19 cellular contexts compared by ENCODE assay signal in the genomic region with DNA sequence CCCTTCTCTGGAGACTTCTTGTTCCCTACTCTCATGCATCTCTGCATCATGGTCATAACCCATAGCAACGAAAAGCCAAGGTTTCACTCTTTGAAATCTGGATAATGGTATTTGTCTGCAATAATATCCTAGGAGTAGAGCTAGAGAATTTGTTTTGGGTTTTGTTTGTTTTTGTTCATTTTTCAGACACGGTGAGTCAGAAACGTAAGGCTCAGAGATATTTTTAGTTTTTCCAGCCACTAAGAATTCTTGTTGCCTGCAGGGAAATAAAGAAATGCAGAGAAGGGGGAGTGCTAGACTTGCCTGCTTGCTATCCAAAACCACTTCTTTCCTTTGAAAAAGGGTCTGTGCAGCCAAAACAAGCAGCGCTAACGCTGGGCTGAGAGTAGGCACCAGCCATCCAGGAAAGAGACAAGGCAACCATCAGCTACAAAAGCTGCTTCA. TPM values are rescaled to one million over a fixed set of nuclear protein-coding genes. Genes with fewer than 3 reads are reported as not detected.
DNase-seq lines count a peak whose midpoint lies in the region; ATAC-seq and TF ChIP-seq lines count a peak whose summit lies in the region.
"Had no signal": no experiment of that assay in that cellular context is flagged by ENCODE, and none has a peak within 500 bp of the region (broad histone marks: within the 10 kb centered on the region; RNA-seq: fewer than 3 reads in every experiment).

No MANE protein-coding gene starts in this region.

- H3K4me3 Mint-ChIP-seq in activated CD4-positive, alpha-beta T cell treated with anti-CD3 and anti-CD28 coated beads, Interleukin-2, amount 10 ng/mL, durations not matched to agents 24 days and 14 days = no peak overlapping the region
- H3K4me3 Mint-ChIP-seq: H9, mesothelial cell of epicardium had no signal

- no peak overlapping the region for H3K18ac ChIP-seq in mesenchymal stem cell (ENCODE audit: low read depth in 1 of 2, low read length in 2 of 2)

- no peak overlapping the region for H2BK15ac ChIP-seq in mesenchymal stem cell (ENCODE audit: low read depth, poor library complexity, severe bottlenecking)

- H2AK5ac ChIP-seq in mesenchymal stem cell (ENCODE audit: low read length, severe bottlenecking) = no peak overlapping the region

- H2AFZ ChIP-seq in mesenchymal stem cell (ENCODE audit: low read depth, low read length) = no peak overlapping the region

- H3K27me3 Mint-ChIP-seq in activated CD4-positive, alpha-beta T cell treated with anti-CD3 and anti-CD28 coated beads, Interleukin-2, amount 10 ng/mL, durations not matched to agents 24 days and 14 days = peaks cover 9% of the 10 kb centered on the region

- 61% methylated on average over 4 of the region's 5 CpGs for WGBS in mesenchymal stem cell

- no peaks in the 10 kb centered on the region for H3K36me3 ChIP-seq in MG63
- no peaks in the 10 kb centered on the region for H3K36me3 ChIP-seq in mesenchymal stem cell (ENCODE audit: control insufficient read depth in 1 of 2, insufficient read depth in 2 of 2, low read depth in 1 of 2, low read length in 2 of 2)
- no peaks in the 10 kb centered on the region for H3K36me3 ChIP-seq in tibial artery
- no peaks in the 10 kb centered on the region for H3K36me3 ChIP-seq in BE2C

- H3K4me1 ChIP-seq in mesenchymal stem cell (ENCODE audit: control insufficient read depth, insufficient read depth, low read depth, low read length) = no peaks in the 10 kb centered on the region
- H3K4me1 ChIP-seq in tibial artery = peaks cover 0 to 71% (median 45%) of the 10 kb centered on the region in 4 donors
- no peaks in the 10 kb centered on the region for H3K4me1 ChIP-seq in BE2C

- H3K9me3 Mint-ChIP-seq in activated CD4-positive, alpha-beta T cell treated with anti-CD3 and anti-CD28 coated beads, Interleukin-2, amount 10 ng/mL, durations not matched to agents 24 days and 14 days = no peaks in the 10 kb centered on the region
- H3K9me3 Mint-ChIP-seq: H9, mesothelial cell of epicardium had no signal

- ATAC-seq in HG03135 (IDR thresholded peaks at IDR 0.05; ENCODE audit: unreplicated experiment) = no peak

- no peaks in the 10 kb centered on the region for H3K36me3 Mint-ChIP-seq in activated CD4-positive, alpha-beta T cell treated with anti-CD3 and anti-CD28 coated beads, Interleukin-2, amount 10 ng/mL, durations not matched to agents 24 days and 14 days (ENCODE audit: low read depth)
- H3K36me3 Mint-ChIP-seq: mesothelial cell of epicardium had no signal

- H3K9me3 ChIP-seq in MG63 (no peaks in the 10 kb centered on the region), mesenchymal stem cell (ENCODE audit: control insufficient read depth, low read length) (no peaks in the 10 kb centered on the region), tibial artery (no peaks in the 10 kb centered on the region), BE2C (no peaks in the 10 kb centered on the region)

- no peak overlapping the region for H2BK120ac ChIP-seq in mesenchymal stem cell (ENCODE audit: low read depth, low read length)

- DNase-seq in MG63 (peak; percentile 31), cardiac fibroblast (ENCODE audit: low read depth in 2 of 2) (peak; percentile 25 to 31), mesenchymal stem cell (no peak), tibial artery (peak; percentile 32 to 74), BE2C (no peak)
- no peak for DNase-seq in activated CD4-positive, alpha-beta T cell treated with anti-CD3 and anti-CD28 coated beads, Interleukin-2, amount 10 ng/mL, durations not matched to agents 24 days and 14 days
- no peak for DNase-seq in stimulated activated CD4-positive, alpha-beta T cell treated with anti-CD3 and anti-CD28 coated beads, Interleukin-15, amount 100 ng/mL, for 24 hours
- DNase-seq: activated CD4-positive, alpha-beta T cell treated with anti-CD3 and anti-CD28 coated beads, Interleukin-2, amount 50 U/mL, for 1 hour; H9; NCI-H1092 treated with DMSO at 0.1 percent for 48 hours; NCI-H510A treated with DMSO at 0.1 percent for 48 hours; stimulated activated CD4-positive, alpha-beta T cell treated with anti-CD3 and anti-CD28 coated beads, Interleukin-4, amount 100 ng/mL, for 4 hours; stimulated activated naive CD4-positive, alpha-beta T cell treated with Interleukin-2 at 50 U/mL for 16 hours; T-helper 2 cell had no signal

- H4K8ac ChIP-seq in mesenchymal stem cell (ENCODE audit: low read length) = no peak overlapping the region

- no peak overlapping the region for H2BK5ac ChIP-seq in mesenchymal stem cell (ENCODE audit: low read depth, low read length, poor library complexity, severe bottlenecking)

- no peak overlapping the region for H3K27ac Mint-ChIP-seq in activated CD4-positive, alpha-beta T cell treated with anti-CD3 and anti-CD28 coated beads, Interleukin-2, amount 10 ng/mL, durations not matched to agents 24 days and 14 days
- H3K27ac Mint-ChIP-seq: H9, mesothelial cell of epicardium, progenitor cell of endocrine pancreas had no signal

- no peaks in the 10 kb centered on the region for H3K4me1 Mint-ChIP-seq in activated CD4-positive, alpha-beta T cell treated with anti-CD3 and anti-CD28 coated beads, Interleukin-2, amount 10 ng/mL, durations not matched to agents 24 days and 14 days

- no peak overlapping the region for H3K27ac ChIP-seq in mesenchymal stem cell (ENCODE audit: low read length, poor library complexity, severe bottlenecking)
- peak overlapping the region; percentile 72 to 80 for H3K27ac ChIP-seq in tibial artery
- H3K27ac ChIP-seq: epithelial cell of prostate had no signal

- H2BK12ac ChIP-seq in mesenchymal stem cell (ENCODE audit: low read length in 2 of 2) = no peak overlapping the region

- H3K14ac ChIP-seq in mesenchymal stem cell (ENCODE audit: low read length in 2 of 2) = no peak overlapping the region

- no peak overlapping the region for H3K4me2 ChIP-seq in mesenchymal stem cell (ENCODE audit: low read length, poor library complexity, severe bottlenecking)

- H3K27me3 ChIP-seq in MG63 = no peaks in the 10 kb centered on the region
- H3K27me3 ChIP-seq in mesenchymal stem cell (ENCODE audit: control insufficient read depth in 1 of 2, insufficient read depth in 1 of 2, low read length in 2 of 2) = peaks cover 4 to 28% of the 10 kb centered on the region in 2 experiments
- H3K27me3 ChIP-seq in tibial artery = no peaks in the 10 kb centered on the region
- H3K27me3 ChIP-seq in BE2C = peaks cover 83% of the 10 kb centered on the region

- no peaks in the 10 kb centered on the region for H3K79me1 ChIP-seq in mesenchymal stem cell (replicated peaks; ENCODE audit: low read length, poor library complexity, severe bottlenecking)

- no peak overlapping the region for H3K23ac ChIP-seq in mesenchymal stem cell (ENCODE audit: low read length in 2 of 2)

- H3K9ac ChIP-seq in mesenchymal stem cell (ENCODE audit: low read length) = peak overlapping the region; percentile 45

- TF ChIP-seq CTCF in cardiac fibroblast (IDR thresholded peaks at IDR 0.05; ENCODE audit: low read depth, low read length) (no peak), tibial artery (IDR thresholded peaks at IDR 0.05) (no peak), BE2C (IDR thresholded peaks at IDR 0.05; ENCODE audit: low read depth, low read length) (no peak)

- H3K4me3 ChIP-seq in MG63 = no peak overlapping the region
- H3K4me3 ChIP-seq in cardiac fibroblast (replicated peaks in 1 of 2; ENCODE audit: low read depth in 2 of 2, low read length in 2 of 2) = no peak overlapping the region
- H3K4me3 ChIP-seq in mesenchymal stem cell (ENCODE audit: insufficient read depth in 1 of 2, low read depth in 1 of 2, low read length in 2 of 2) = peak overlapping the region in 1 of 2 experiments; percentile 34
- H3K4me3 ChIP-seq in tibial artery = peak overlapping the region; percentile 11 to 24
- no peak overlapping the region for H3K4me3 ChIP-seq in BE2C (ENCODE audit: low read depth, low read length)

- H3K4ac ChIP-seq in mesenchymal stem cell (ENCODE audit: low read depth in 1 of 2, low read length in 2 of 2) = no peak overlapping the region

- intact Hi-C loops in tibial artery (cut with DNase I; ENCODE audit: low total_unique reads) = no loop called here
- intact Hi-C loops in activated CD4-positive, alpha-beta T cell treated with anti-CD3 and anti-CD28 coated beads, Interleukin-2, amount 10 ng/mL, durations not matched to agents 24 days and 14 days (cut with micrococcal nuclease) = no loop called here

- H4K91ac ChIP-seq in mesenchymal stem cell (ENCODE audit: low read length) = no peak overlapping the region

RNA-seq across cellular contexts. Expression of a gene that starts 26.0 kb away (rescaled TPM):
- not detected in 2 replicates for total RNA-seq in MG63 (2014; rRNA removed; shearing (Covaris generic); ENCODE audit: low replicate concordance)
- 0.04 TPM for polyA plus RNA-seq in mesenchymal stem cell (2013, experiment 1 of 2)
- not detected for polyA plus RNA-seq in mesenchymal stem cell (2013, experiment 2 of 2)
- total RNA-seq in activated CD4-positive, alpha-beta T cell treated with anti-CD3 and anti-CD28 coated beads, Interleukin-2, amount 10 ng/mL, durations not matched to agents 24 days and 14 days = 0.21 and 0.37 TPM in 2 replicates
- not detected for polyA plus RNA-seq in BE2C (2012; ENCODE audit: insufficient read depth, insufficient read length, low read depth)
- total RNA-seq: cardiac septum had no signal

RNA-seq across cellular contexts. Expression of a gene that starts 54.8 kb away (rescaled TPM):
- total RNA-seq in MG63 (2014; rRNA removed; shearing (Covaris generic); ENCODE audit: low replicate concordance) = not detected in 2 replicates
- not detected for polyA plus RNA-seq in mesenchymal stem cell (2013, experiment 1 of 2)
- not detected for polyA plus RNA-seq in mesenchymal stem cell (2013, experiment 2 of 2)
- total RNA-seq in activated CD4-positive, alpha-beta T cell treated with anti-CD3 and anti-CD28 coated beads, Interleukin-2, amount 10 ng/mL, durations not matched to agents 24 days and 14 days = 65.6 and 68.9 TPM in 2 replicates
- polyA plus RNA-seq in BE2C (2012; ENCODE audit: insufficient read depth, insufficient read length, low read depth) = not detected
- total RNA-seq: H9, mesothelial cell of epicardium had no signal

Comparison
In these comparisons a context has a peak if more than half of its experiments do, and no peak if none do; other contexts are left out.
1. DNase-seq: peak in MG63 (single experiment), cardiac fibroblast (2 of 2) and tibial artery (2 of 2); none in mesenchymal stem cell (single experiment), activated CD4-positive, alpha-beta T cell treated with anti-CD3 and anti-CD28 coated beads, Interleukin-2, amount 10 ng/mL, durations not matched to agents 24 days and 14 days (single experiment), stimulated activated CD4-positive, alpha-beta T cell treated with anti-CD3 and anti-CD28 coated beads, Interleukin-15, amount 100 ng/mL, for 24 hours (single experiment) and BE2C (single experiment).
2. H3K4me3 ChIP-seq: peak in tibial artery (2 of 2); none in MG63 (single experiment), cardiac fibroblast (0 of 2) and BE2C (single experiment).
3. RNA of a gene that starts 54.8 kb away (total RNA-seq): 65.6 to 68.9 TPM in activated CD4-positive, alpha-beta T cell treated with anti-CD3 and anti-CD28 coated beads, Interleukin-2, amount 10 ng/mL, durations not matched to agents 24 days and 14 days; not detected in MG63; every median in the first group is over 10 times any median in the second.